26 cellular contexts compared by ENCODE assay signal in genomic region chr5:67732921-67733320, GRCh38.
"Had no signal": no experiment of that assay in that cellular context is flagged by ENCODE, and none has a peak within 500 bp of the region (broad histone marks: within the 10 kb centered on the region; RNA-seq: fewer than 3 reads in every experiment).

No MANE protein-coding gene starts in this region.

- DNase-seq: activated CD4-positive, alpha-beta memory T cell treated with anti-CD3 and anti-CD28 coated beads, Interleukin-2, amount 10 ng/mL, durations not matched to agents 7 days and 5 days; activated CD4-positive, alpha-beta T cell treated with anti-CD3 and anti-CD28 coated beads for 1 hour; activated CD4-positive, alpha-beta T cell treated with anti-CD3 and anti-CD28 coated beads for 4 hours; activated CD4-positive, alpha-beta T cell treated with anti-CD3 and anti-CD28 coated beads, Interleukin-2, amount 10 ng/mL, durations not matched to agents 7 days and 5 days; activated CD4-positive, alpha-beta T cell treated with anti-CD3 and anti-CD28 coated beads, Interleukin-2, amount 50 U/mL, for 4 hours; activated CD8-positive, alpha-beta memory T cell treated with anti-CD3 and anti-CD28 coated beads, Interleukin-2, amount 50 U/mL, for 48 hours; activated gamma-delta T cell; activated naive CD4-positive, alpha-beta T cell; activated naive CD4-positive, alpha-beta T cell treated with anti-CD3 and anti-CD28 coated beads, Interleukin-2, amount 10 ng/mL, durations not matched to agents 7 days and 5 days; activated T-cell treated with anti-CD3 and anti-CD28 coated beads for 4 hours; activated T-cell treated with anti-CD3 and anti-CD28 coated beads, Interleukin-2, amount 50 U/mL, for 24 hours; activated T-cell treated with anti-CD3 and anti-CD28 coated beads, Interleukin-2, amount 50 U/mL, for 72 hours; amniotic stem cell; aorta; central memory CD4-positive, alpha-beta T cell; colonic mucosa; effector CD8-positive, alpha-beta T cell; esophagus squamous epithelium; foreskin melanocyte; heart left ventricle; T-helper 1 cell; T-helper 17 cell had no signal

- H3K27ac Mint-ChIP-seq: activated CD4-positive, alpha-beta memory T cell treated with anti-CD3 and anti-CD28 coated beads, Interleukin-2, amount 10 ng/mL, durations not matched to agents 7 days and 5 days; activated CD4-positive, alpha-beta T cell treated with anti-CD3 and anti-CD28 coated beads, Interleukin-2, amount 10 ng/mL, durations not matched to agents 7 days and 5 days; activated naive CD4-positive, alpha-beta T cell treated with anti-CD3 and anti-CD28 coated beads, Interleukin-2, amount 10 ng/mL, durations not matched to agents 7 days and 5 days; activated naive CD4-positive, alpha-beta T cell treated with anti-CD3 and anti-CD28 coated beads, Interleukin-2, amount 50 U/mL, for 72 hours; activated T-cell treated with anti-CD3 and anti-CD28 coated beads, Interleukin-2, amount 50 U/mL, for 24 hours; activated T-cell treated with anti-CD3 and anti-CD28 coated beads, Interleukin-2, amount 50 U/mL, for 72 hours; T-helper 17 cell; T-helper 2 cell treated with Interferon-gamma antibody and Interleukin-4, amounts not matched to agents 5 μg/mL and 100 μg/mL, for 36 hours had no signal

- ATAC-seq: activated naive CD4-positive, alpha-beta T cell treated with anti-CD3 and anti-CD28 coated beads, Interleukin-2, amount 50 U/mL, for 72 hours; activated T-cell treated with anti-CD3 and anti-CD28 coated beads, Interleukin-2, amount 50 U/mL, for 72 hours; gastroesophageal sphincter; heart left ventricle; T-helper 17 cell had no signal

- H3K4me1 Mint-ChIP-seq: activated CD4-positive, alpha-beta memory T cell treated with anti-CD3 and anti-CD28 coated beads, Interleukin-2, amount 10 ng/mL, durations not matched to agents 7 days and 5 days; activated CD4-positive, alpha-beta T cell treated with anti-CD3 and anti-CD28 coated beads, Interleukin-2, amount 10 ng/mL, durations not matched to agents 7 days and 5 days; activated naive CD4-positive, alpha-beta T cell treated with anti-CD3 and anti-CD28 coated beads, Interleukin-2, amount 10 ng/mL, durations not matched to agents 7 days and 5 days had no signal

- H3K27me3 Mint-ChIP-seq: activated naive CD4-positive, alpha-beta T cell treated with anti-CD3 and anti-CD28 coated beads, Interleukin-2, amount 10 ng/mL, durations not matched to agents 7 days and 5 days; brain had no signal

- H3K9me3 Mint-ChIP-seq: activated CD4-positive, alpha-beta memory T cell treated with anti-CD3 and anti-CD28 coated beads, Interleukin-2, amount 10 ng/mL, durations not matched to agents 7 days and 5 days; activated CD4-positive, alpha-beta T cell treated with anti-CD3 and anti-CD28 coated beads, Interleukin-2, amount 10 ng/mL, durations not matched to agents 7 days and 5 days; activated naive CD4-positive, alpha-beta T cell treated with anti-CD3 and anti-CD28 coated beads, Interleukin-2, amount 10 ng/mL, durations not matched to agents 7 days and 5 days; activated naive CD4-positive, alpha-beta T cell treated with anti-CD3 and anti-CD28 coated beads, Interleukin-2, amount 50 U/mL, for 72 hours; activated T-cell treated with anti-CD3 and anti-CD28 coated beads, Interleukin-2, amount 50 U/mL, for 24 hours; activated T-cell treated with anti-CD3 and anti-CD28 coated beads, Interleukin-2, amount 50 U/mL, for 72 hours; T-helper 2 cell treated with Interferon-gamma antibody and Interleukin-4, amounts not matched to agents 5 μg/mL and 100 μg/mL, for 36 hours had no signal

- H3K36me3 Mint-ChIP-seq: activated naive CD4-positive, alpha-beta T cell treated with anti-CD3 and anti-CD28 coated beads, Interleukin-2, amount 10 ng/mL, durations not matched to agents 7 days and 5 days; activated naive CD4-positive, alpha-beta T cell treated with anti-CD3 and anti-CD28 coated beads, Interleukin-2, amount 50 U/mL, for 72 hours; brain had no signal

- H3K4me3 Mint-ChIP-seq: activated CD4-positive, alpha-beta memory T cell treated with anti-CD3 and anti-CD28 coated beads, Interleukin-2, amount 10 ng/mL, durations not matched to agents 7 days and 5 days; activated CD4-positive, alpha-beta T cell treated with anti-CD3 and anti-CD28 coated beads, Interleukin-2, amount 10 ng/mL, durations not matched to agents 7 days and 5 days; activated naive CD4-positive, alpha-beta T cell treated with anti-CD3 and anti-CD28 coated beads, Interleukin-2, amount 10 ng/mL, durations not matched to agents 7 days and 5 days; activated T-cell treated with anti-CD3 and anti-CD28 coated beads, Interleukin-2, amount 50 U/mL, for 24 hours; activated T-cell treated with anti-CD3 and anti-CD28 coated beads, Interleukin-2, amount 50 U/mL, for 72 hours; brain; T-helper 17 cell; T-helper 2 cell treated with Interferon-gamma antibody and Interleukin-4, amounts not matched to agents 5 μg/mL and 100 μg/mL, for 36 hours had no signal
